8 cellular contexts compared by ENCODE assay signal in the genomic region with DNA sequence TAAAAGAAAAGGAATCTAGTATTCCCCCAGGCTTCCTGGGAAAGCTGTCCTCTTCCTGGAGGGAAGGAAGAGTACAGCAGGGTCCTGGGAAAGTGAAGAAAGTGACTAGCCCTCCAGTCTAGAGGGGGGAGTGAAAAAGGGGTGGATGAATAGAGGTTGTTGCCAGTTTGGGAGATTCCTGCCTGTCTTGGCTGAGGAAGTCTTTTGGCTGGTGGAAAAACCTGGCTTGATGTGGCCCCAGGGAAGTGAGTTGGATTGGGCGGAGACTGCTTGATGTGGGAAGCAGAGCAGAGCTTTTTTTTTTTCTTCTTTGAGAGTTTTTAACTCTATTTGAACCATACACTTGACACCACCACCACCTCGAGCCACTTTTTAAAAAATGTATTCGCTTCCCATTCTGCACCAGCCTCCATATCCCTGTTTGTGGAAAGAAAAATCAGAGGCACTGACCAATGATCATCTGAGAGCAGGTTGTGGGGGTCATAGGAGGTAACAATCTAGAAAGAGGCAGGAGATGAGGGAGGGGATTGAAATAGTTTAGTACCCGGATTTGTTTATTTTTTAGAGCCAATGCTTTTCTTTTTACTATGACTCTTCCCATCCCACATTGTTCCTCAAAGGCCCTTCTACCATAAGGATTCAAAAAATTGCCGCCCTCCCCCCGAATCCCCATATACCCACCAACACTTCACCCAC. TPM values are rescaled to one million over a fixed set of nuclear protein-coding genes. Genes with fewer than 3 reads are reported as not detected.
DNase-seq lines count a peak whose midpoint lies in the region; ATAC-seq and TF ChIP-seq lines count a peak whose summit lies in the region.

No MANE protein-coding gene starts in this region.

- H3K4me1 Mint-ChIP-seq in naive thymus-derived CD4-positive, alpha-beta T cell, result peaks cover 20 to 40% (median 32%) of the 10 kb centered on the region in 7 donors

- H3K36me3 Mint-ChIP-seq in naive thymus-derived CD4-positive, alpha-beta T cell, result peaks cover 6 to 46% (median 19%) of the 10 kb centered on the region in 5 donors

- peak overlapping the region; percentile 59 to 94 (median 66) for H3K4me3 ChIP-seq in esophagus squamous epithelium
- peak overlapping the region; percentile 71 for H3K4me3 ChIP-seq in naive thymus-derived CD4-positive, alpha-beta T cell (ENCODE audit: low read length)

- H3K27ac Mint-ChIP-seq in naive thymus-derived CD4-positive, alpha-beta T cell, result peak overlapping the region; percentile 84 to 93 (median 86)

- in situ Hi-C loops in SK-MEL-5 (cut with HindIII; ENCODE audit: low pct_unique_long_range_greater_than_20kb, low sequenced_read_pairs), result no loop called here

- peaks cover 4 to 47% (median 14%) of the 10 kb centered on the region in 3 donors for H3K36me3 ChIP-seq in esophagus squamous epithelium
- peaks cover 4 to 38% (median 5%) of the 10 kb centered on the region in 3 experiments for H3K36me3 ChIP-seq in naive thymus-derived CD4-positive, alpha-beta T cell (ENCODE audit: control insufficient read depth in 2 of 3, insufficient read depth in 3 of 3, low read length in 3 of 3)

- TF ChIP-seq CTCF in esophagus squamous epithelium (IDR thresholded peaks at IDR 0.05), result no peak

- peaks cover 21 to 34% (median 21%) of the 10 kb centered on the region in 3 donors for H3K4me1 ChIP-seq in esophagus squamous epithelium
- H3K4me1 ChIP-seq in naive thymus-derived CD4-positive, alpha-beta T cell (ENCODE audit: control insufficient read depth in 2 of 2, insufficient read depth in 2 of 2, low read length in 2 of 2), result peaks cover 19 to 20% of the 10 kb centered on the region in 2 donors

- TF ChIP-seq POLR2A in esophagus squamous epithelium (IDR thresholded peaks at IDR 0.05), result no peak

- CTCF ChIA-PET in naive thymus-derived CD4-positive, alpha-beta T cell (lab: Charles Lee), result interaction anchor here (0.5 to 1.2 kb wide), 2 partner anchors 20 to 480 kb away, joined by 3 read pairs; no protein-coding TSS in a partner anchor

- intact Hi-C loops in esophagus squamous epithelium (cut with DNase I), result no loop called here
- intact Hi-C loops in naive thymus-derived CD4-positive, alpha-beta T cell (cut with micrococcal nuclease), result loop anchor here (1.0 to 2.0 kb wide), 2 partner anchors 13 kb away; partner anchors contain the start of gene PIP4K2C (in 2 of the 2)

- H3K27me3 ChIP-seq in esophagus squamous epithelium, result peaks cover 0 to 7% (median 0%) of the 10 kb centered on the region in 4 donors
- H3K27me3 ChIP-seq in naive thymus-derived CD4-positive, alpha-beta T cell (ENCODE audit: control insufficient read depth in 2 of 2, insufficient read depth in 2 of 2, low read length in 2 of 2), result no peaks in the 10 kb centered on the region

- POLR2A ChIA-PET in naive thymus-derived CD4-positive, alpha-beta T cell (lab: Charles Lee), result interaction anchor here (0.6 to 1.7 kb wide), 4 partner anchors 11 to 683 kb away, joined by 3 to 4 read pairs (median 3); partner anchors contain the start of gene PIP4K2C

- no peaks in the 10 kb centered on the region for H3K9me3 Mint-ChIP-seq in naive thymus-derived CD4-positive, alpha-beta T cell

- peak overlapping the region; percentile 81 to 91 (median 86) for H3K4me3 Mint-ChIP-seq in naive thymus-derived CD4-positive, alpha-beta T cell

- no peaks in the 10 kb centered on the region for H3K9me3 ChIP-seq in esophagus squamous epithelium
- H3K9me3 ChIP-seq in naive thymus-derived CD4-positive, alpha-beta T cell (ENCODE audit: control insufficient read depth in 2 of 3, low read length in 3 of 3), result no peaks in the 10 kb centered on the region

- no peak for ATAC-seq in naive thymus-derived CD4-positive, alpha-beta T cell
- no peak for ATAC-seq in HG02623 (IDR thresholded peaks at IDR 0.05; ENCODE audit: unreplicated experiment)

- peak overlapping the region; percentile 87 to 99 (median 90) for H3K27ac ChIP-seq in esophagus squamous epithelium
- H3K27ac ChIP-seq in naive thymus-derived CD4-positive, alpha-beta T cell (ENCODE audit: low read depth, low read length), result peak overlapping the region; percentile 70

- no peaks in the 10 kb centered on the region for H3K27me3 Mint-ChIP-seq in naive thymus-derived CD4-positive, alpha-beta T cell

- WGBS in esophagus squamous epithelium, 2 donors, result 27 to 30% methylated on average over 4 to 6 of the region's 6 CpGs

- peak; percentile 61 for DNase-seq in DMS53 (lab: John Stamatoyannopoulos, UW)
- DNase-seq in DMS53 treated with DMSO at 0.1 percent for 48 hours (lab: John Stamatoyannopoulos, UW; ENCODE audit: unreplicated experiment), result no peak
- DNase-seq in SK-MEL-5 (ENCODE audit: low read depth, low spot score), result peak; percentile 35
- no peak for DNase-seq in esophagus squamous epithelium (lab: John Stamatoyannopoulos, UW)
- no peak for DNase-seq in naive thymus-derived CD4-positive, alpha-beta T cell
- no peak for DNase-seq in DMS153 (lab: John Stamatoyannopoulos, UW)
- DNase-seq in OCI-M2 (lab: John Stamatoyannopoulos, UW; ENCODE audit: unreplicated experiment), result no peak

RNA-seq across cellular contexts. Expression of gene DTX3, which starts 0.7 kb away (rescaled TPM):
- 13.6 and 14.1 TPM in 2 replicates for total RNA-seq in SK-MEL-5 (2014; rRNA removed; shearing (Covaris generic))
- polyA plus RNA-seq in SK-MEL-5 (2015; cell fraction: cytosol; rRNA removed), result 13.9 and 19.5 TPM in 2 replicates
- 95.1 and 95.3 TPM in 2 replicates for polyA plus RNA-seq in SK-MEL-5 (2015; cell fraction: nucleus; rRNA removed)
- total RNA-seq in esophagus squamous epithelium, result 10 to 100 TPM in 1 of 4 donors, 1 to 10 TPM in 3; 1.6 to 16.6 (median 5.6) TPM
- 10 to 100 TPM; 25.1 to 42.5 (median 35.6) TPM for total RNA-seq in naive thymus-derived CD4-positive, alpha-beta T cell
- polyA plus RNA-seq in naive thymus-derived CD4-positive, alpha-beta T cell, result 1 to 10 TPM; 5.3 to 6.7 TPM

RNA-seq across cellular contexts. Expression of gene ARHGEF25, which starts 7.3 kb away (rescaled TPM):
- 13.2 and 16.3 TPM in 2 replicates for total RNA-seq in SK-MEL-5 (2014; rRNA removed; shearing (Covaris generic))
- polyA plus RNA-seq in SK-MEL-5 (2015; cell fraction: cytosol; rRNA removed), result 11.1 and 18.6 TPM in 2 replicates
- 50.9 and 51.4 TPM in 2 replicates for polyA plus RNA-seq in SK-MEL-5 (2015; cell fraction: nucleus; rRNA removed)
- total RNA-seq in esophagus squamous epithelium, result 10 to 100 TPM in 1 of 4 donors, 1 to 10 TPM in 2, under 1 TPM in 1; 0.76 to 27.7 (median 6.2) TPM
- 1 to 10 TPM in 1 of 5 experiments, under 1 TPM in 4; 0.29 to 1.2 (median 0.84) TPM for total RNA-seq in naive thymus-derived CD4-positive, alpha-beta T cell
- polyA plus RNA-seq in naive thymus-derived CD4-positive, alpha-beta T cell, result not detected

RNA-seq across cellular contexts. Expression of gene PIP4K2C, which starts 12.9 kb away (rescaled TPM):
- 48.4 and 53.2 TPM in 2 replicates for total RNA-seq in SK-MEL-5 (2014; rRNA removed; shearing (Covaris generic))
- 61.8 and 80.4 TPM in 2 replicates for polyA plus RNA-seq in SK-MEL-5 (2015; cell fraction: cytosol; rRNA removed)
- polyA plus RNA-seq in SK-MEL-5 (2015; cell fraction: nucleus; rRNA removed), result 56.3 and 58.4 TPM in 2 replicates
- 10 to 100 TPM; 25.2 to 41.7 (median 33.1) TPM for total RNA-seq in esophagus squamous epithelium
- 10 to 100 TPM; 20.1 to 29.7 (median 21.9) TPM for total RNA-seq in naive thymus-derived CD4-positive, alpha-beta T cell
- 10 to 100 TPM; 18.5 to 29.7 TPM for polyA plus RNA-seq in naive thymus-derived CD4-positive, alpha-beta T cell

RNA-seq across cellular contexts. Expression of gene B4GALNT1, which starts 29.1 kb away (rescaled TPM):
- total RNA-seq in SK-MEL-5 (2014; rRNA removed; shearing (Covaris generic)), result 8.3 and 11.2 TPM in 2 replicates
- 29.5 and 34.1 TPM in 2 replicates for polyA plus RNA-seq in SK-MEL-5 (2015; cell fraction: cytosol; rRNA removed)
- 56.8 and 57.1 TPM in 2 replicates for polyA plus RNA-seq in SK-MEL-5 (2015; cell fraction: nucleus; rRNA removed)
- under 1 TPM; 0.18 to 0.56 (median 0.23) TPM for total RNA-seq in esophagus squamous epithelium
- total RNA-seq in naive thymus-derived CD4-positive, alpha-beta T cell, result 1 to 10 TPM in 1 of 5 experiments, not detected in 4; 1.4 TPM
- polyA plus RNA-seq in naive thymus-derived CD4-positive, alpha-beta T cell, result not detected

RNA-seq across cellular contexts. Expression of gene KIF5A, which starts 54.1 kb away (rescaled TPM):
- 0.29 and 0.40 TPM in 2 replicates for total RNA-seq in SK-MEL-5 (2014; rRNA removed; shearing (Covaris generic))
- 0.87 and 0.95 TPM in 2 replicates for polyA plus RNA-seq in SK-MEL-5 (2015; cell fraction: cytosol; rRNA removed)
- 4.8 and 7.9 TPM in 2 replicates for polyA plus RNA-seq in SK-MEL-5 (2015; cell fraction: nucleus; rRNA removed)
- total RNA-seq in esophagus squamous epithelium, result under 1 TPM in 3 of 4 donors, not detected in 1; 0.15 to 0.22 (median 0.19) TPM
- 1 to 10 TPM in 4 of 5 experiments, under 1 TPM in 1; 0.95 to 1.7 (median 1.0) TPM for total RNA-seq in naive thymus-derived CD4-positive, alpha-beta T cell
- under 1 TPM; 0.06 to 0.09 TPM for polyA plus RNA-seq in naive thymus-derived CD4-positive, alpha-beta T cell

Comparison
In these comparisons a context has a peak if more than half of its experiments do, and no peak if none do; other contexts are left out.
1. DNase-seq: peak in DMS53 (single experiment) and SK-MEL-5 (single experiment); none in DMS53 treated with DMSO at 0.1 percent for 48 hours (single experiment), esophagus squamous epithelium (single experiment), naive thymus-derived CD4-positive, alpha-beta T cell (0 of 9), DMS153 (single experiment) and OCI-M2 (single experiment).